In the genomic region with DNA sequence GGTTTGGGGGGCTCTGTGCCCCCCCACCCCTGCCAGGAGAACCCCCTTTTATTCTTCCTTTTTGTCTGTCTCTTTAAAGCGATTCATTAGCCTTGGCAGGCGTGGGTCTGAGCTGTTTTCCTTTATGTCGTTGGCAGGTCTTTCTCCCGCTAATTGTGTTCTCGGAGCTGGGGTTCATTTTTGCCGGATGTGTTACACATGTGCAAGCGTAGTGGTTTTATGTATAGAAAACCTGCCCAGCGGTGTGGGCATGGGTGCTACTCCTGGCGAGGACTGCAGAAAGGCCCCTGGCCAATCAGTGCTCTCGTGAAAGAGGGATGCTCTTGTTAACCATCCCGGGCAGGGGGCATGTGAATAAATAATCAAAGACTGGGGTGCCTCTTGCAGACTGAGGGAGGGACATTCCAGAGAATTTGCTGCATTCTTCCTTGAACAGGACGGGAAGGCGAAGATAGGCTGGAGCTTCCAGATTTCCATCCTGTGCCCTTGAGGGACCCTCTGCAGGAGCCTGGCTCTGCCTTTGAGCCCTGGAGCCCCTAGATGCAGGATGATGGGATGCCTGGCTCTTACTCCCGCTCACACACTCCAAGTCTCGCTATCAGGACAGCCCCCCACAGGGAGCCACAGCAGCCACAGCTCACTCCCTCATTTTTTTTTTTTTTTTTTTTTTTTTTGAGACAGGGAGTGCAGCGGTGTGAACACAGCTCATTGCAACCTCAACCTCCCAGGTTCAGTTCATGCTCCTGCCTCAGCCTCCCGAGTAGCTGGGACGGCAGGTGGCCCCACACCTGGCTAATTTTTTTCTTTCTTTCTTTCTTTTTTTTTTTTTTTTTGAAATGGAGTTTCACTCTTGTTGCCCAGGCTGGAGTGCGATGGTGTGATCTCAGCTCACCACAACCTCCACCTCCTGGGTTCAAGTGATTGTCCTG, we compare ENCODE assay signal across 1 cellular context.
TF ChIP-seq lines count a peak whose summit lies in the region.

No MANE protein-coding gene starts in this region.

TF ChIP-seq in HEK293T, 16 proteins besides CTCF, POLR2A, EP300 and RAD21:
- no peak for TF ChIP-seq BHLHE40 (IDR thresholded peaks at IDR 0.05; ENCODE audit: borderline replicate concordance)
- no peak for TF ChIP-seq FOXK2 (IDR thresholded peaks at IDR 0.05)
- TF ChIP-seq ARNT (IDR thresholded peaks at IDR 0.05), result no peak
- TF ChIP-seq ZNF384 (IDR thresholded peaks at IDR 0.05), result peak; percentile 81
- TF ChIP-seq, protein P1, sequence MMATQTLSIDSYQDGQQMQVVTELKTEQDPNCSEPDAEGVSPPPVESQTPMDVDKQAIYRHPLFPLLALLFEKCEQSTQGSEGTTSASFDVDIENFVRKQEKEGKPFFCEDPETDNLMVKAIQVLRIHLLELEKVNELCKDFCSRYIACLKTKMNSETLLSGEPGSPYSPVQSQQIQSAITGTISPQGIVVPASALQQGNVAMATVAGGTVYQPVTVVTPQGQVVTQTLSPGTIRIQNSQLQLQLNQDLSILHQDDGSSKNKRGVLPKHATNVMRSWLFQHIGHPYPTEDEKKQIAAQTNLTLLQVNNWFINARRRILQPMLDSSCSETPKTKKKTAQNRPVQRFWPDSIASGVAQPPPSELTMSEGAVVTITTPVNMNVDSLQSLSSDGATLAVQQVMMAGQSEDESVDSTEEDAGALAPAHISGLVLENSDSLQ (IDR thresholded peaks at IDR 0.05), result no peak
